Comparison of ENCODE assay signal across 8 cellular contexts in genomic region chr3:57434041-57434440, GRCh38.
A peak's percentile ranks its signal among the peaks of the same experiment; 100 is the strongest.
DNase-seq lines count a peak whose midpoint lies in the region; ATAC-seq and TF ChIP-seq lines count a peak whose summit lies in the region.

No MANE protein-coding gene starts in this region.

- H3K9ac ChIP-seq in fibroblast of lung (ENCODE audit: insufficient read depth, low read length): no peak overlapping the region

- H2AFZ ChIP-seq in OCI-LY7 (ENCODE audit: low read length) (no peak overlapping the region), fibroblast of lung (ENCODE audit: low read length) (no peak overlapping the region)

- no peaks in the 10 kb centered on the region for H3K9me3 ChIP-seq in heart right ventricle
- no peaks in the 10 kb centered on the region for H3K9me3 ChIP-seq in right atrium auricular region
- H3K9me3 ChIP-seq in OCI-LY7 (ENCODE audit: low read length): no peaks in the 10 kb centered on the region
- H3K9me3 ChIP-seq in fibroblast of lung (ENCODE audit: control insufficient read depth, insufficient read depth, low read depth, low read length): no peaks in the 10 kb centered on the region
- H3K9me3 ChIP-seq in suprapubic skin: no peaks in the 10 kb centered on the region

- CTCF ChIA-PET in OCI-LY7 (lab: Charles Lee; ENCODE audit: unreplicated experiment): no interaction called here

- no peaks in the 10 kb centered on the region for H3K79me2 ChIP-seq in OCI-LY7 (ENCODE audit: insufficient read depth, low read depth, low read length)
- H3K79me2 ChIP-seq in fibroblast of lung (ENCODE audit: control insufficient read depth, insufficient read depth, low read length): no peaks in the 10 kb centered on the region

- H4K20me1 ChIP-seq in OCI-LY7 (ENCODE audit: insufficient read depth, low read length): no peaks in the 10 kb centered on the region
- no peaks in the 10 kb centered on the region for H4K20me1 ChIP-seq in fibroblast of lung (ENCODE audit: control insufficient read depth, extremely low read depth, insufficient read depth, low read length)

- intact Hi-C loops in heart right ventricle (cut with DNase I) (loop anchor here in 2 of 10 donors (10.0 kb wide), 1 partner anchor 259 kb away; no protein-coding TSS in a partner anchor), OCI-LY7 (cut with micrococcal nuclease; ENCODE audit: unreplicated experiment) (no loop called here)

- DNase-seq in heart right ventricle (no peak), right atrium auricular region (ENCODE audit: low spot score) (no peak), OCI-LY7 (ENCODE audit: low spot score) (peak; percentile 13), fibroblast of lung (ENCODE audit: low read depth in 2 of 2) (peak; percentile 33 to 49), medulla oblongata (ENCODE audit: extremely low spot score) (no peak), suprapubic skin (ENCODE audit: low spot score in 2 of 2) (no peak)

- H3K9me2 ChIP-seq in OCI-LY7 (ENCODE audit: insufficient read depth, low read length): no peaks in the 10 kb centered on the region

- POLR2A ChIA-PET in OCI-LY7 (lab: Charles Lee): interaction anchor here (0.7 to 1.0 kb wide), 2 partner anchors 10 to 1093 kb away, joined by 3 to 4 read pairs; no protein-coding TSS in a partner anchor

- no peak for TF ChIP-seq POLR2A in suprapubic skin (IDR thresholded peaks at IDR 0.05)

- H3K36me3 ChIP-seq in heart right ventricle (no peaks in the 10 kb centered on the region), right atrium auricular region (no peaks in the 10 kb centered on the region), OCI-LY7 (ENCODE audit: insufficient read depth, low read length) (no peaks in the 10 kb centered on the region), fibroblast of lung (ENCODE audit: control insufficient read depth, insufficient read depth, low read length) (no peaks in the 10 kb centered on the region), suprapubic skin (no peaks in the 10 kb centered on the region)

- H3K4me1 ChIP-seq in heart right ventricle (no peaks in the 10 kb centered on the region), right atrium auricular region (no peaks in the 10 kb centered on the region), OCI-LY7 (ENCODE audit: insufficient read depth, low read length, poor library complexity, severe bottlenecking) (no peaks in the 10 kb centered on the region), fibroblast of lung (ENCODE audit: control insufficient read depth, extremely low read depth, insufficient read depth, low read length) (no peaks in the 10 kb centered on the region), suprapubic skin (no peaks in the 10 kb centered on the region)

- 26 to 36% methylated on average over 4 of the region's 4 CpGs for WGBS in heart right ventricle, 2 donors
- WGBS in suprapubic skin: 49% methylated on average over 4 of the region's 4 CpGs

- H3K4me2 ChIP-seq in OCI-LY7 (ENCODE audit: low read length) (no peak overlapping the region), fibroblast of lung (ENCODE audit: extremely low read depth, insufficient read depth, low read length) (no peak overlapping the region)

- peak in 1 of 8 donors; percentile 42 for ATAC-seq in heart right ventricle
- no peak for ATAC-seq in HG03025 (IDR thresholded peaks at IDR 0.05; ENCODE audit: low FRiP score, unreplicated experiment)
- no peak for ATAC-seq in GM19455 (IDR thresholded peaks at IDR 0.05; ENCODE audit: unreplicated experiment)

- no peak for TF ChIP-seq EP300 in suprapubic skin (IDR thresholded peaks at IDR 0.05)

- TF ChIP-seq CTCF in heart right ventricle (IDR thresholded peaks at IDR 0.05): peak in 8 of 9 donors; percentile 18 to 49 (median 38)
- TF ChIP-seq CTCF in right atrium auricular region (IDR thresholded peaks at IDR 0.05): no peak
- TF ChIP-seq CTCF in OCI-LY7 (conservative IDR thresholded peaks at IDR 0.05; ENCODE audit: low read length): peak; percentile 65
- TF ChIP-seq CTCF in fibroblast of lung (conservative IDR thresholded peaks at IDR 0.05 in 1 of 2, IDR thresholded peaks at IDR 0.05 in 1 of 2; ENCODE audit: low read depth in 1 of 2, low read length in 2 of 2): peak; percentile 26 to 67
- peak in 1 of 2 donors; percentile 33 for TF ChIP-seq CTCF in suprapubic skin (IDR thresholded peaks at IDR 0.05)

- BruUV-seq in OCI-LY7 (replicated peaks; lab: Mats Ljungman, UMichigan): no TSS peak

- H3K27me3 ChIP-seq in heart right ventricle (no peaks in the 10 kb centered on the region), right atrium auricular region (no peaks in the 10 kb centered on the region), fibroblast of lung (ENCODE audit: control insufficient read depth, insufficient read depth, low read length) (no peaks in the 10 kb centered on the region), suprapubic skin (peaks cover 2% of the 10 kb centered on the region)

- no peak overlapping the region for H3K4me3 ChIP-seq in heart right ventricle
- H3K4me3 ChIP-seq in right atrium auricular region: no peak overlapping the region
- no peak overlapping the region for H3K4me3 ChIP-seq in OCI-LY7 (ENCODE audit: low read depth, low read length, poor library complexity, severe bottlenecking)
- H3K4me3 ChIP-seq in fibroblast of lung (replicated peaks in 1 of 4; ENCODE audit: control extremely low read depth in 1 of 4, insufficient read depth in 1 of 4, low read depth in 3 of 4, low read length in 4 of 4): no peak overlapping the region
- H3K4me3 ChIP-seq in suprapubic skin: no peak overlapping the region

- H3K27ac ChIP-seq in heart right ventricle: no peak overlapping the region
- H3K27ac ChIP-seq in right atrium auricular region: no peak overlapping the region
- no peak overlapping the region for H3K27ac ChIP-seq in OCI-LY7 (ENCODE audit: low read depth, low read length, poor library complexity, severe bottlenecking)
- H3K27ac ChIP-seq in fibroblast of lung (ENCODE audit: insufficient read depth, low read length): no peak overlapping the region
- H3K27ac ChIP-seq in suprapubic skin: no peak overlapping the region

Comparison
In these comparisons a context has a peak if more than half of its experiments do, and no peak if none do; other contexts are left out.
1. CTCF ChIP-seq: peak in heart right ventricle (8 of 9), OCI-LY7 (single experiment) and fibroblast of lung (2 of 2); none in right atrium auricular region (0 of 2).
2. DNase-seq: peak in OCI-LY7 (single experiment) and fibroblast of lung (2 of 2); none in heart right ventricle (0 of 2), right atrium auricular region (single experiment), medulla oblongata (single experiment) and suprapubic skin (0 of 2).